ENCODE assay signal across 3 cellular contexts in the genomic region with DNA sequence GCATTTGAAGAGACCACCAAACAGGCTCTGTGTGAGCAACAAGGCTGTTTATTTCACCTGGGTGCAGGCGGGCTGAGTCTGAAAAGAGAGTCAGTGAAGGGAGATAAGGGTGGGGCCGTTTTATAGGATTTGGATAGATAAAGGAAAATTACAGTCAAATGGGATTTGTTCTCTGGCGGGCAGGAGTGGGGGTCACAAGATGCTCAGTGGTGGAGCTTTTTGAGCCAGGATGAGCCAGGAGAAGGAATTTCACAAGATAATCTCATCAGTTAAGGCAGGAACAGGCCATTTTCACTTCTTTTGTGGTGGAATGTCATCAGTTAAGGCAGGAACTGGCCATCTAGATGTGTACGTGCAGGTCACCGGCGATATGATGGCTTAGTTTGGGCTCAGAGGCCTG. TPM values are rescaled to one million over a fixed set of nuclear protein-coding genes. Genes with fewer than 3 reads are reported as not detected.
"Had no signal": no experiment of that assay in that cellular context is flagged by ENCODE, and none has a peak within 500 bp of the region (broad histone marks: within the 10 kb centered on the region; RNA-seq: fewer than 3 reads in every experiment).

No MANE protein-coding gene starts in this region.

RNA-seq across cellular contexts. Expression of gene CFAP95, which starts 3.0 kb away (rescaled TPM):
- total RNA-seq: HepG2, HT1080 had no signal
- polyA plus RNA-seq: HepG2, IgD-negative memory B cell had no signal
